9 cellular contexts compared by ENCODE assay signal in genomic region chr19:54390942-54391577, GRCh38. TPM values are rescaled to one million over a fixed set of nuclear protein-coding genes. Genes with fewer than 3 reads are reported as not detected.
DNase-seq lines count a peak whose midpoint lies in the region; ATAC-seq and TF ChIP-seq lines count a peak whose summit lies in the region.
"Had no signal": no experiment of that assay in that cellular context is flagged by ENCODE, and none has a peak within 500 bp of the region (broad histone marks: within the 10 kb centered on the region; RNA-seq: fewer than 3 reads in every experiment).

No MANE protein-coding gene starts in this region.

- H3K27ac Mint-ChIP-seq in CD4-positive, CD25-positive, alpha-beta regulatory T cell: peak overlapping the region; percentile 52 to 94 (median 53)
- H3K27ac Mint-ChIP-seq in activated T-helper 17 cell treated with anti-CD3 and anti-CD28 coated beads, Interleukin-2, amount 50 U/mL, for 72 hours: peak overlapping the region; percentile 4

- H3K9me3 ChIP-seq in CD4-positive, CD25-positive, alpha-beta regulatory T cell (ENCODE audit: control insufficient read depth in 2 of 2, low read length in 2 of 2): no peaks in the 10 kb centered on the region
- H3K9me3 ChIP-seq in Panc1 (ENCODE audit: control insufficient read depth, insufficient read depth, low read depth, low read length): no peaks in the 10 kb centered on the region

- ATAC-seq in CD4-positive, CD25-positive, alpha-beta regulatory T cell (ENCODE audit: low read depth in 2 of 2): peak in 1 of 2 donors; percentile 28
- ATAC-seq in Panc1 (peak; percentile 54; the same call in 1 of the 2 replicates), HG03159 (IDR thresholded peaks at IDR 0.05; ENCODE audit: unreplicated experiment) (no peak), GM18909 (IDR thresholded peaks at IDR 0.05; ENCODE audit: poor library complexity, unreplicated experiment) (no peak)
- ATAC-seq in activated T-helper 17 cell treated with anti-CD3 and anti-CD28 coated beads, Interleukin-2, amount 50 U/mL, for 72 hours (replicated peaks): peak; percentile 21

- H3K4me3 ChIP-seq in CD4-positive, CD25-positive, alpha-beta regulatory T cell (ENCODE audit: low read depth, low read length): no peak overlapping the region
- no peak overlapping the region for H3K4me3 ChIP-seq in Panc1 (ENCODE audit: low read depth in 2 of 2, low read length in 2 of 2)

- H3K27me3 ChIP-seq in CD4-positive, CD25-positive, alpha-beta regulatory T cell (ENCODE audit: control insufficient read depth, insufficient read depth, low read length): no peaks in the 10 kb centered on the region
- peaks cover 13% of the 10 kb centered on the region for H3K27me3 ChIP-seq in Panc1 (ENCODE audit: control insufficient read depth, insufficient read depth, low read length)

- in situ Hi-C loops in Panc1 (cut with HindIII; ENCODE audit: low pct_unique_long_range_greater_than_20kb, low sequenced_read_pairs): no loop called here

- peaks cover 14 to 41% (median 30%) of the 10 kb centered on the region in 4 donors for H3K4me1 Mint-ChIP-seq in CD4-positive, CD25-positive, alpha-beta regulatory T cell
- H3K4me1 Mint-ChIP-seq in activated T-helper 17 cell treated with anti-CD3 and anti-CD28 coated beads, Interleukin-2, amount 50 U/mL, for 72 hours: peaks cover 15% of the 10 kb centered on the region

- H3K4me1 ChIP-seq in CD4-positive, CD25-positive, alpha-beta regulatory T cell (ENCODE audit: control insufficient read depth, insufficient read depth, low read length, poor library complexity, severe bottlenecking): peaks cover 35% of the 10 kb centered on the region
- H3K4me1 ChIP-seq in Panc1 (ENCODE audit: control insufficient read depth, insufficient read depth, low read length): peaks cover 6% of the 10 kb centered on the region; the same call in 1 of the 2 replicates

- H3K27me3 Mint-ChIP-seq in CD4-positive, CD25-positive, alpha-beta regulatory T cell: peaks cover 21% of the 10 kb centered on the region
- H3K27me3 Mint-ChIP-seq in activated T-helper 17 cell treated with anti-CD3 and anti-CD28 coated beads, Interleukin-2, amount 50 U/mL, for 72 hours: peaks cover 7% of the 10 kb centered on the region

- no peaks in the 10 kb centered on the region for H3K36me3 ChIP-seq in CD4-positive, CD25-positive, alpha-beta regulatory T cell (ENCODE audit: control insufficient read depth, insufficient read depth, low read length)
- no peaks in the 10 kb centered on the region for H3K36me3 ChIP-seq in Panc1 (ENCODE audit: control insufficient read depth, insufficient read depth, low read length)

- H3K4me3 Mint-ChIP-seq in CD4-positive, CD25-positive, alpha-beta regulatory T cell: peak overlapping the region; percentile 63 to 90 (median 78)
- H3K4me3 Mint-ChIP-seq in activated T-helper 17 cell treated with anti-CD3 and anti-CD28 coated beads, Interleukin-2, amount 50 U/mL, for 72 hours: no peak overlapping the region

- TF ChIP-seq CTCF in Panc1 (IDR thresholded peaks at IDR 0.05): peak; percentile 95

- H3K27ac ChIP-seq in CD4-positive, CD25-positive, alpha-beta regulatory T cell (ENCODE audit: insufficient read depth, low read length, poor library complexity, severe bottlenecking): no peak overlapping the region
- no peak overlapping the region for H3K27ac ChIP-seq in Panc1 (ENCODE audit: low read length)

- intact Hi-C loops in Panc1 (cut with micrococcal nuclease; ENCODE audit: unreplicated experiment): loop anchor here (2.0 kb wide), 1 partner anchor 48 kb away; no protein-coding TSS in a partner anchor

- no peaks in the 10 kb centered on the region for H3K36me3 Mint-ChIP-seq in CD4-positive, CD25-positive, alpha-beta regulatory T cell
- no peaks in the 10 kb centered on the region for H3K36me3 Mint-ChIP-seq in activated T-helper 17 cell treated with anti-CD3 and anti-CD28 coated beads, Interleukin-2, amount 50 U/mL, for 72 hours (ENCODE audit: low read depth)

- POLR2A ChIA-PET in Panc1 (lab: Charles Lee): no interaction called here

- H3K9me3 Mint-ChIP-seq in CD4-positive, CD25-positive, alpha-beta regulatory T cell: no peaks in the 10 kb centered on the region
- no peaks in the 10 kb centered on the region for H3K9me3 Mint-ChIP-seq in activated T-helper 17 cell treated with anti-CD3 and anti-CD28 coated beads, Interleukin-2, amount 50 U/mL, for 72 hours

- CTCF ChIA-PET in Panc1 (lab: Charles Lee): interaction anchor here (0.5 to 1.7 kb wide), 7 partner anchors 12 to 186 kb away, joined by 3 to 7 read pairs (median 5); partner anchors contain the start of gene LILRA4

- BruUV-seq in Panc1 (replicated peaks; lab: Mats Ljungman, UMichigan): no TSS peak

- peak; percentile 57 to 84 (median 73) for DNase-seq in CD4-positive, CD25-positive, alpha-beta regulatory T cell
- DNase-seq in HK-2 (ENCODE audit: unreplicated experiment) (peak; percentile 33), Panc1 (ENCODE audit: low read depth, low spot score) (peak; percentile 42), foreskin melanocyte (peak; percentile 12), pons (ENCODE audit: low spot score) (peak; percentile 65)

RNA-seq across cellular contexts. Expression of gene TTYH1, which starts 24.2 kb away (rescaled TPM):
- not detected for total RNA-seq in CD4-positive, CD25-positive, alpha-beta regulatory T cell
- polyA plus RNA-seq in CD4-positive, CD25-positive, alpha-beta regulatory T cell: under 1 TPM in 3 of 4 donors, not detected in 1; 0.17 to 1.00 (median 0.31) TPM
- total RNA-seq in Panc1 (2021; ENCODE audit: unreplicated experiment): 0.62 TPM
- polyA plus RNA-seq in Panc1 (2012; ENCODE audit: insufficient read length): 1.4 TPM
- total RNA-seq in activated T-helper 17 cell treated with anti-CD3 and anti-CD28 coated beads, Interleukin-2, amount 50 U/mL, for 72 hours: under 1 TPM in 1 of 2 donors, not detected in 1; 0.40 TPM

RNA-seq across cellular contexts. Expression of gene LAIR1, which starts 26.3 kb away (rescaled TPM):
- 33.2 TPM for total RNA-seq in CD4-positive, CD25-positive, alpha-beta regulatory T cell
- polyA plus RNA-seq in CD4-positive, CD25-positive, alpha-beta regulatory T cell: 10 to 100 TPM; 39.3 to 61.8 (median 45.3) TPM
- 0.05 TPM for total RNA-seq in Panc1 (2021; ENCODE audit: unreplicated experiment)
- polyA plus RNA-seq in Panc1 (2012; ENCODE audit: insufficient read length): not detected
- 10 to 100 TPM in 1 of 2 donors, 1 to 10 TPM in 1; 2.2 to 15.6 TPM for total RNA-seq in activated T-helper 17 cell treated with anti-CD3 and anti-CD28 coated beads, Interleukin-2, amount 50 U/mL, for 72 hours

RNA-seq across cellular contexts. Expression of gene LILRA4, which starts 52.1 kb away (rescaled TPM):
- total RNA-seq in CD4-positive, CD25-positive, alpha-beta regulatory T cell: not detected
- polyA plus RNA-seq in CD4-positive, CD25-positive, alpha-beta regulatory T cell: not detected
- not detected for total RNA-seq in Panc1 (2021; ENCODE audit: unreplicated experiment)
- polyA plus RNA-seq in Panc1 (2012; ENCODE audit: insufficient read length): not detected
- total RNA-seq in activated T-helper 17 cell treated with anti-CD3 and anti-CD28 coated beads, Interleukin-2, amount 50 U/mL, for 72 hours: not detected
- total RNA-seq: T-helper 1 cell treated with Interleukin-12 subunit alpha and Interleukin-12 subunit beta and Interleukin-4 antibody, amounts not matched to agents 30 ng/mL and 1 ng/mL, for 36 hours had no signal

RNA-seq across cellular contexts. Expression of gene LENG8, which starts 57.9 kb away (rescaled TPM):
- total RNA-seq in CD4-positive, CD25-positive, alpha-beta regulatory T cell: 558 TPM
- polyA plus RNA-seq in CD4-positive, CD25-positive, alpha-beta regulatory T cell: 1 to 10 TPM; 3.9 to 8.6 (median 6.1) TPM
- total RNA-seq in Panc1 (2021; ENCODE audit: unreplicated experiment): 268 TPM
- 274 TPM for polyA plus RNA-seq in Panc1 (2012; ENCODE audit: insufficient read length)
- 100 to 1,000 TPM; 153 to 200 TPM for total RNA-seq in activated T-helper 17 cell treated with anti-CD3 and anti-CD28 coated beads, Interleukin-2, amount 50 U/mL, for 72 hours

Comparison
In these comparisons a context has a peak if more than half of its experiments do, and no peak if none do; other contexts are left out.
1. ATAC-seq: peak in Panc1 (single experiment) and activated T-helper 17 cell treated with anti-CD3 and anti-CD28 coated beads, Interleukin-2, amount 50 U/mL, for 72 hours (single experiment); none in HG03159 (single experiment) and GM18909 (single experiment).
2. DNase-seq: peak in every context shown above with its lines; median percentile 73 in CD4-positive, CD25-positive, alpha-beta regulatory T cell; 65 in pons; 42 in Panc1; 33 in HK-2; 12 in foreskin melanocyte.